ENCODE assay signal across 29 cellular contexts in genomic region chr3:72554689-72555088, GRCh38.
"Had no signal": no experiment of that assay in that cellular context is flagged by ENCODE, and none has a peak within 500 bp of the region (broad histone marks: within the 10 kb centered on the region; RNA-seq: fewer than 3 reads in every experiment).

No MANE protein-coding gene starts in this region.

- H3K36me3 ChIP-seq: colonic mucosa, esophagus muscularis mucosa, esophagus squamous epithelium, gastrocnemius medialis, gastroesophageal sphincter, heart left ventricle, heart right ventricle had no signal

- H3K9me3 ChIP-seq: colonic mucosa, esophagus muscularis mucosa, esophagus squamous epithelium, gastrocnemius medialis, gastroesophageal sphincter had no signal

- FAIRE-seq: colon, endometrium, endothelial cell of umbilical vein, frontal cortex had no signal

- H3K4me1 Mint-ChIP-seq: endodermal cell had no signal

- H3K27ac ChIP-seq: colonic mucosa, coronary artery, dorsolateral prefrontal cortex, epithelial cell of prostate, esophagus muscularis mucosa, esophagus squamous epithelium, foreskin keratinocyte, gastrocnemius medialis, gastroesophageal sphincter, heart left ventricle, heart right ventricle had no signal

- H3K27me3 ChIP-seq: colonic mucosa, dorsolateral prefrontal cortex, esophagus muscularis mucosa, esophagus squamous epithelium, foreskin keratinocyte, gastrocnemius medialis, gastroesophageal sphincter, heart left ventricle, heart right ventricle had no signal

- H3K4me3 Mint-ChIP-seq: dendritic cell treated with granulocyte-macrophage colony-stimulating factor and Interleukin-4, amounts not matched to agents 40 ng/mL and 50 ng/mL, for 4 days; effector memory CD8-positive, alpha-beta T cell; endodermal cell had no signal

- ATAC-seq: effector memory CD8-positive, alpha-beta T cell; esophagus mucosa; foreskin keratinocyte; gastrocnemius medialis; gastroesophageal sphincter; heart left ventricle; heart right ventricle had no signal

- H3K27me3 Mint-ChIP-seq: dendritic cell treated with granulocyte-macrophage colony-stimulating factor and Interleukin-4, amounts not matched to agents 40 ng/mL and 50 ng/mL, for 4 days had no signal

- H3K9me3 Mint-ChIP-seq: effector memory CD8-positive, alpha-beta T cell had no signal

- DNase-seq: colonic mucosa; cortex of kidney; dermis blood vessel endothelial cell; dorsolateral prefrontal cortex; effector CD4-positive, alpha-beta T cell; effector CD8-positive, alpha-beta T cell; effector memory CD4-positive, alpha-beta T cell; effector memory CD8-positive, alpha-beta T cell; endodermal cell; erythroblast; esophagus squamous epithelium; foreskin fibroblast; foreskin keratinocyte; foreskin melanocyte; gastrocnemius medialis; glutamatergic neuron; head of caudate nucleus; heart left ventricle; heart right ventricle had no signal

- H3K4me1 ChIP-seq: colonic mucosa, esophagus muscularis mucosa, foreskin keratinocyte, gastrocnemius medialis, gastroesophageal sphincter had no signal

- H3K4me3 ChIP-seq: colonic mucosa, coronary artery, dorsolateral prefrontal cortex, esophagus muscularis mucosa, esophagus squamous epithelium, gastrocnemius medialis, gastroesophageal sphincter, heart left ventricle, heart right ventricle had no signal

- H3K27ac Mint-ChIP-seq: dendritic cell treated with granulocyte-macrophage colony-stimulating factor and Interleukin-4, amounts not matched to agents 40 ng/mL and 50 ng/mL, for 4 days; effector memory CD8-positive, alpha-beta T cell; endodermal cell had no signal
